In genomic region chr11:17931595-17931994, GRCh38 we compare ENCODE assay signal across 25 cellular contexts.
DNase-seq lines count a peak whose midpoint lies in the region; ATAC-seq, FAIRE-seq and TF ChIP-seq lines count a peak whose summit lies in the region.
"Had no signal": no experiment of that assay in that cellular context is flagged by ENCODE, and none has a peak within 500 bp of the region (broad histone marks: within the 10 kb centered on the region; RNA-seq: fewer than 3 reads in every experiment).

No MANE protein-coding gene starts in this region.

- no peak overlapping the region for H3K56ac ChIP-seq in H1 (replicated peaks; ENCODE audit: insufficient read length, low read depth, low read length)

- H3K27ac Mint-ChIP-seq in activated CD4-positive, alpha-beta T cell treated with anti-CD3 and anti-CD28 coated beads for 36 hours, result no peak overlapping the region

- peak; percentile 7 for FAIRE-seq in H1 (lab: Jason Lieb, UNC)
- FAIRE-seq: G401.6, GM12892, HepG2 had no signal

- no peak overlapping the region for H4K8ac ChIP-seq in H1 (ENCODE audit: extremely low read depth, insufficient read depth, low read length)

- no peak overlapping the region for H3K4ac ChIP-seq in H1 (replicated peaks; ENCODE audit: insufficient read length, low read depth, low read length)

- H3K14ac ChIP-seq in H1 (ENCODE audit: insufficient read length), result no peak overlapping the region

- H3K23ac ChIP-seq in H1 (ENCODE audit: insufficient read length), result no peak overlapping the region

- no peaks in the 10 kb centered on the region for H3K9me3 ChIP-seq in HUES48 (ENCODE audit: control insufficient read depth, insufficient read depth, low read length)
- H3K9me3 ChIP-seq in H1 (ENCODE audit: insufficient read depth in 2 of 2, low read depth in 1 of 2, low read length in 1 of 2), result no peaks in the 10 kb centered on the region
- no peaks in the 10 kb centered on the region for H3K9me3 ChIP-seq in right cardiac atrium (ENCODE audit: control insufficient read depth, low read length)
- H3K9me3 ChIP-seq: Caco-2 had no signal

- H3K79me1 ChIP-seq in H1 (ENCODE audit: low read depth, low read length), result no peaks in the 10 kb centered on the region

- no peak overlapping the region for H2AK5ac ChIP-seq in H1 (ENCODE audit: low read depth, low read length)

- H3K79me2 ChIP-seq in H1 (ENCODE audit: control insufficient read depth in 1 of 2, insufficient read depth in 2 of 2, low read length in 2 of 2), result no peaks in the 10 kb centered on the region

- WGBS in H1 (ENCODE audit: extremely low coverage in 1 of 2, insufficient coverage in 1 of 2, insufficient read length in 1 of 2, insufficient replicate concordance in 2 of 2, low coverage in 1 of 2, low lambda C conversion rate in 2 of 2, missing lambda C conversion rate in 1 of 2), 2 experiments, result 75% methylated on average over 1 of the region's 1 CpG; no CpG with 5 or more reads in 1 of the 2 experiments
- 90% methylated on average over 1 of the region's 1 CpG for WGBS in right cardiac atrium

- DNase-seq in H1 (ENCODE audit: low read depth in 1 of 2, low spot score in 2 of 2) (no peak), foreskin keratinocyte (peak; percentile 17 to 67), DMS114 treated with DMSO at 0.1 percent for 48 hours (lab: John Stamatoyannopoulos, UW; ENCODE audit: unreplicated experiment) (no peak), right cardiac atrium (no peak), islet precursor cell (no peak)
- DNase-seq in activated CD4-positive, alpha-beta T cell treated with anti-CD3 and anti-CD28 coated beads for 36 hours, result no peak
- DNase-seq: ACHN; Caco-2; CD4-positive, alpha-beta memory T cell; DMS 273 treated with DMSO at 0.1 percent for 48 hours; KBM-7; NCI-H1092 treated with DMSO at 0.1 percent for 48 hours; NCI-H1436 treated with DMSO at 0.1 percent for 48 hours; NCI-H2029; NCI-H226; NCI-H510A treated with DMSO at 0.1 percent for 48 hours; NCI-H748 treated with DMSO at 0.1 percent for 48 hours; SHP77 treated with DMSO at 0.1 percent for 48 hours had no signal

- H3K4me1 Mint-ChIP-seq in activated CD4-positive, alpha-beta T cell treated with anti-CD3 and anti-CD28 coated beads for 36 hours, result no peaks in the 10 kb centered on the region

- H3K23me2 ChIP-seq in H1 (ENCODE audit: low read depth, low read length), result no peaks in the 10 kb centered on the region

- no peak overlapping the region for H2AFZ ChIP-seq in H1 (ENCODE audit: low read length)

- no peak for TF ChIP-seq RAD21 in H1 (IDR thresholded peaks at IDR 0.05 in 1 of 2, conservative IDR thresholded peaks at IDR 0.05 in 1 of 2; ENCODE audit: low read depth in 2 of 2, low read length in 2 of 2)

- TF ChIP-seq CTCF in H1 (IDR thresholded peaks at IDR 0.05; ENCODE audit: control extremely low read depth in 1 of 3, insufficient read depth in 1 of 3, low read depth in 1 of 3, low read length in 3 of 3) (no peak), foreskin keratinocyte (conservative IDR thresholded peaks at IDR 0.05) (no peak)

- no peaks in the 10 kb centered on the region for H3K27me3 Mint-ChIP-seq in activated CD4-positive, alpha-beta T cell treated with anti-CD3 and anti-CD28 coated beads for 36 hours
- H3K27me3 Mint-ChIP-seq: CD4-positive, alpha-beta memory T cell had no signal

- H4K20me1 ChIP-seq in H1 (replicated peaks in 1 of 2; ENCODE audit: control insufficient read depth in 1 of 2, insufficient read depth in 2 of 2, low read length in 2 of 2), result no peaks in the 10 kb centered on the region

- POLR2A ChIA-PET in H1 (lab: Charles Lee; ENCODE audit: partially characterized antibody), result interaction anchor here (1.1 kb wide), 1 partner anchor 16 kb away, joined by 3 read pairs; no protein-coding TSS in a partner anchor
- POLR2A ChIA-PET in activated CD4-positive, alpha-beta T cell treated with anti-CD3 and anti-CD28 coated beads for 36 hours (lab: Charles Lee), result no interaction called here

- H3K4me3 ChIP-seq in HUES48 (ENCODE audit: low read depth, low read length) (no peak overlapping the region), H1 (ENCODE audit: extremely low read depth in 1 of 4, insufficient read depth in 2 of 4, low read depth in 3 of 4, low read length in 4 of 4) (no peak overlapping the region), right cardiac atrium (ENCODE audit: low read length) (no peak overlapping the region)
- H3K4me3 ChIP-seq: BLaER1 treated with 17β-estradiol and CSF1 and Interleukin-3, amounts not matched to agents 10 nM and 100 nM; SK-N-MC had no signal

- no peak overlapping the region for H2BK120ac ChIP-seq in H1 (replicated peaks; ENCODE audit: low read depth, low read length)

- H3K27ac ChIP-seq in HUES48 (ENCODE audit: low read depth, low read length), result peak overlapping the region; percentile 54
- 0 out of 2 replicates have a peak overlapping the region, but pooled peaks have one; percentile 1 for H3K27ac ChIP-seq in H1 (ENCODE audit: low read depth, low read length)
- H3K27ac ChIP-seq in foreskin keratinocyte, result peak overlapping the region; percentile 55
- no peak overlapping the region for H3K27ac ChIP-seq in right cardiac atrium (ENCODE audit: low read length)
- H3K27ac ChIP-seq: BLaER1 treated with 17β-estradiol and CSF1 and Interleukin-3, amounts not matched to agents 10 nM and 100 nM; RWPE1; SK-N-MC had no signal

- peaks cover 31% of the 10 kb centered on the region for H3K36me3 Mint-ChIP-seq in activated CD4-positive, alpha-beta T cell treated with anti-CD3 and anti-CD28 coated beads for 36 hours (ENCODE audit: low read depth)

- H3K36me3 ChIP-seq in HUES48 (ENCODE audit: control insufficient read depth, insufficient read depth, low read length), result no peaks in the 10 kb centered on the region
- no peaks in the 10 kb centered on the region for H3K36me3 ChIP-seq in H1 (ENCODE audit: control insufficient read depth in 2 of 4, insufficient read depth in 4 of 4, low read length in 3 of 4)

- H3K4me1 ChIP-seq in HUES48 (ENCODE audit: control insufficient read depth, insufficient read depth, low read length) (peaks cover 15% of the 10 kb centered on the region), H1 (replicated peaks in 1 of 4; ENCODE audit: control insufficient read depth in 3 of 4, insufficient read depth in 4 of 4, low read length in 3 of 4) (peaks cover 0 to 8% (median 2%) of the 10 kb centered on the region in 4 experiments; a peak in 2 of 7 replicates), foreskin keratinocyte (no peaks in the 10 kb centered on the region), right cardiac atrium (ENCODE audit: control insufficient read depth, insufficient read depth, low read length) (peaks cover 2% of the 10 kb centered on the region)
- H3K4me1 ChIP-seq: BLaER1 treated with 17β-estradiol and CSF1 and Interleukin-3, amounts not matched to agents 10 nM and 100 nM; Caco-2 had no signal

- ATAC-seq in foreskin keratinocyte (no peak), right cardiac atrium (no peak)
- no peak for ATAC-seq in activated CD4-positive, alpha-beta T cell treated with anti-CD3 and anti-CD28 coated beads for 36 hours
- ATAC-seq: HepG2 had no signal

- intact Hi-C loops in right cardiac atrium (cut with DNase I), result no loop called here
- intact Hi-C loops in activated CD4-positive, alpha-beta T cell treated with anti-CD3 and anti-CD28 coated beads for 36 hours (cut with DNase I, micrococcal nuclease), result no loop called here

- H2BK12ac ChIP-seq in H1 (ENCODE audit: low read depth, low read length), result no peak overlapping the region

- no peak overlapping the region for H2BK15ac ChIP-seq in H1 (ENCODE audit: low read length)

- no peak for TF ChIP-seq EP300 in H1 (IDR thresholded peaks at IDR 0.05; ENCODE audit: borderline replicate concordance in 1 of 2, low read depth in 2 of 2, low read length in 2 of 2)

- H3K18ac ChIP-seq in H1 (ENCODE audit: extremely low read depth, low read length), result no peak overlapping the region

- H3K9me3 Mint-ChIP-seq in activated CD4-positive, alpha-beta T cell treated with anti-CD3 and anti-CD28 coated beads for 36 hours (ENCODE audit: low read depth), result peaks cover 4% of the 10 kb centered on the region

- H2BK5ac ChIP-seq in H1 (ENCODE audit: low read depth, low read length), result no peak overlapping the region

- H3K27me3 ChIP-seq in HUES48 (ENCODE audit: control insufficient read depth, insufficient read depth, low read length) (no peaks in the 10 kb centered on the region), H1 (replicated peaks in 1 of 4; ENCODE audit: control insufficient read depth in 3 of 4, extremely low read depth in 1 of 4, insufficient read depth in 3 of 4, low read length in 3 of 4) (no peaks in the 10 kb centered on the region), foreskin keratinocyte (no peaks in the 10 kb centered on the region), right cardiac atrium (ENCODE audit: control insufficient read depth, insufficient read depth) (no peaks in the 10 kb centered on the region)
- H3K27me3 ChIP-seq: BLaER1 treated with 17β-estradiol and CSF1 and Interleukin-3, amounts not matched to agents 10 nM and 100 nM had no signal

- H3K4me2 ChIP-seq in H1 (ENCODE audit: insufficient read depth in 1 of 2, low read depth in 2 of 2, low read length in 2 of 2), result peak overlapping the region; percentile 4 to 31; a peak in 1 of 4 replicates
- H3K4me2 ChIP-seq: BLaER1 treated with 17β-estradiol and CSF1 and Interleukin-3, amounts not matched to agents 10 nM and 100 nM had no signal

- no peak for TF ChIP-seq POLR2A in H1 (IDR thresholded peaks at IDR 0.05; ENCODE audit: control extremely low read depth in 1 of 2, low read depth in 2 of 2, low read length in 2 of 2)

- H2BK20ac ChIP-seq in H1 (ENCODE audit: low read length), result no peak overlapping the region

- no peak overlapping the region for H3K9ac ChIP-seq in HUES48 (ENCODE audit: low read depth, low read length)
- no peak overlapping the region; a peak in 1 of 7 replicates for H3K9ac ChIP-seq in H1 (replicated peaks in 1 of 4; ENCODE audit: extremely low read depth in 1 of 4, low read depth in 3 of 4, low read length in 3 of 4)
- H3K9ac ChIP-seq: BLaER1 treated with 17β-estradiol and CSF1 and Interleukin-3, amounts not matched to agents 10 nM and 100 nM had no signal

- CTCF ChIA-PET in H1 (lab: Charles Lee; ENCODE audit: partially characterized antibody), result interaction anchor here (0.8 to 6.0 kb wide), 15 partner anchors 13 to 201 kb away, joined by 3 to 62 read pairs (median 7); no protein-coding TSS in a partner anchor
- CTCF ChIA-PET in activated CD4-positive, alpha-beta T cell treated with anti-CD3 and anti-CD28 coated beads for 36 hours (lab: Charles Lee), result interaction anchor here (0.7 kb wide), 1 partner anchor 100 kb away, joined by 3 read pairs; no protein-coding TSS in a partner anchor

- no peak overlapping the region for H3K4me3 Mint-ChIP-seq in activated CD4-positive, alpha-beta T cell treated with anti-CD3 and anti-CD28 coated beads for 36 hours
- H3K4me3 Mint-ChIP-seq: CD4-positive, alpha-beta memory T cell had no signal

- H4K91ac ChIP-seq in H1 (replicated peaks; ENCODE audit: insufficient read length, low read length), result no peak overlapping the region

- H4K5ac ChIP-seq in H1 (ENCODE audit: insufficient read length, low read depth, low read length), result no peak overlapping the region

TF ChIP-seq in H1, 55 proteins besides CTCF, POLR2A, EP300 and RAD21 (continues in another document):
- TF ChIP-seq SP1 (IDR thresholded peaks at IDR 0.05; ENCODE audit: low read depth, low read length), result 0 out of 2 replicates have a peak, but pooled peaks have one; percentile 39
- peak; percentile 88; the same call in 1 of the 2 replicates for TF ChIP-seq TCF12 (IDR thresholded peaks at IDR 0.05; ENCODE audit: low read depth, low read length)
- no peak for TF ChIP-seq CHD1 (IDR thresholded peaks at IDR 0.05; ENCODE audit: low read depth, low read length)

Comparison
In these comparisons a context has a peak if more than half of its experiments do, and no peak if none do; other contexts are left out.
1. DNase-seq: peak in foreskin keratinocyte (2 of 2); none in H1 (0 of 2), DMS114 treated with DMSO at 0.1 percent for 48 hours (single experiment), right cardiac atrium (0 of 3), islet precursor cell (single experiment) and activated CD4-positive, alpha-beta T cell treated with anti-CD3 and anti-CD28 coated beads for 36 hours (single experiment).